In the genomic region with DNA sequence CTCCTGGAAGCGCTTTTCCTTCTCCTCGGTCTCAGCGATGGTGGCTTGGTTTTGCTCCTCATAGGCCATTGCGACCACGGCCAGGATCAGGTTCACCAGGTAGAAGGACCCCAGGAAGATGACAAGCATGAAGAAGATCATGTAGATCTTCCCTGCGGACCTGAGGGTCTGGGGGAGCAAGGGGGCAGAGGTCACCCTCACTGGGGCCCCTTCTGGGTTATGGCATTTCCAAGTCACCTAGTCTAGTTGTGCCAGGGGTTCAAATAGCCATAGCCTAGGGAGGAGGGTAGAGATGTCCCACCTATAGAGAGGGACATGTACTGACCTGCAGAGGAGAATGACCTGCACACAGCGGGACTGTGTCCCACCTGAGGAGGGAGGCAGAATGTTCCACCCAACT, we compare ENCODE assay signal across 17 cellular contexts.
"Had no signal": no experiment of that assay in that cellular context is flagged by ENCODE, and none has a peak within 500 bp of the region (broad histone marks: within the 10 kb centered on the region; RNA-seq: fewer than 3 reads in every experiment).

No MANE protein-coding gene starts in this region.

- DNase-seq: dermis blood vessel endothelial cell; effector CD4-positive, alpha-beta T cell; effector memory CD4-positive, alpha-beta T cell; foreskin keratinocyte; hypothalamus; left cardiac atrium; left ventricle myocardium superior; mesenchymal stem cell; mucosa of descending colon had no signal

- H2AFZ ChIP-seq: hepatocyte had no signal

- H3K4me1 ChIP-seq: esophagus muscularis mucosa, foreskin keratinocyte, gastroesophageal sphincter, heart left ventricle, left lung, lower lobe of right lung had no signal

- H3K27ac ChIP-seq: coronary artery, dorsolateral prefrontal cortex, esophagus muscularis mucosa, foreskin keratinocyte, gastroesophageal sphincter, hepatocyte, left lung, lower lobe of right lung had no signal

- ATAC-seq: foreskin keratinocyte, gastroesophageal sphincter, heart left ventricle, left cardiac atrium, left lung, left ventricle myocardium superior, lower lobe of right lung, mucosa of descending colon had no signal

- H3K27me3 ChIP-seq: dorsolateral prefrontal cortex, esophagus muscularis mucosa, foreskin keratinocyte, gastroesophageal sphincter, heart left ventricle, hepatocyte, left lung had no signal

- H3K9me3 ChIP-seq: esophagus muscularis mucosa, gastroesophageal sphincter, left lung, lower lobe of right lung, mucosa of descending colon had no signal

- H3K4me2 ChIP-seq: hepatocyte had no signal

- H3K4me3 ChIP-seq: coronary artery, dorsolateral prefrontal cortex, esophagus muscularis mucosa, gastroesophageal sphincter, heart left ventricle, hepatocyte, left lung, lower lobe of right lung, mucosa of descending colon had no signal

- H3K79me2 ChIP-seq: hepatocyte had no signal

- H3K36me3 ChIP-seq: gastroesophageal sphincter, left lung, lower lobe of right lung had no signal
